Comparison of ENCODE assay signal across 8 cellular contexts in the genomic region with DNA sequence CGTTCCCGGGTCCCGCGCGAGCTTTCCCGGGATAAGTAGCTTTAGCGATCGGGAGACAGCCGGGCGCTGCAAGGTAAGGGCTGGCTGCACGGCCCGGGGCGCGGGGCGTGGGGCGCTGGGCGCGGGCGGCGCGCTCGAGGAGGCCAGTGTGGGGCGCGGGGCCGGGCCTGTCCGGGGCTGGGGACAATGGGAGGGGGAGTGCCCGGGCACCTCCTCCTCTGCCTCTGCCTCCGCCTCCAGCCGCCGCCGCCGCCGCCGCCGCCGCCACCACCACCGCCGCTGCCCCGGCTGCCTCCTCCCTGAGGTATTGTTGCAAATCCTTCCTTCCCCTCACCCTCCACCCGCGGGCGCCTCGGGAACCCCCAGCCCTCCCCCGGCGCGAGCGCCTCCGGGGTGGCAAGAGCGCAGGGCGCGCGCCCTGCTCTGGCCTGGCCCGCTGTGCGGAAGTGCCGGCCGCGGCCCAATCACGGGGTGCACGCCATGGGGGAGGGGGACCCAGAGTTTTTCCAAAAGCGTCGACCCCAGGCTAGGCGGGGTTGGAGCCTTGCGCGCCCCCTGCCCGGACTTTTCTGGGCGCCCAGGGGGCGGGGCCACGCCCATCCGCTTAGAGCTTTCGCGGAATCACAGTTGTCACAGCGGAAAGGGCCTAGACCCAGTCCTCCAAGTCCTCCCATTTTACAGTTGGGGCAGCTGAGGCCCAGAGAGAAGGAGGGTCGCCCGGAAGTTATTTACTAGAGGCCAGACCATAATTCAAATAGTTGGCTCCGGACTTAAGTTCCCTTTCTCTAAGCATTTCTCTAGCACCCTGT. TPM values are rescaled to one million over a fixed set of nuclear protein-coding genes. Genes with fewer than 3 reads are reported as not detected.
DNase-seq lines count a peak whose midpoint lies in the region; ATAC-seq and TF ChIP-seq lines count a peak whose summit lies in the region.

A gene with protein sequence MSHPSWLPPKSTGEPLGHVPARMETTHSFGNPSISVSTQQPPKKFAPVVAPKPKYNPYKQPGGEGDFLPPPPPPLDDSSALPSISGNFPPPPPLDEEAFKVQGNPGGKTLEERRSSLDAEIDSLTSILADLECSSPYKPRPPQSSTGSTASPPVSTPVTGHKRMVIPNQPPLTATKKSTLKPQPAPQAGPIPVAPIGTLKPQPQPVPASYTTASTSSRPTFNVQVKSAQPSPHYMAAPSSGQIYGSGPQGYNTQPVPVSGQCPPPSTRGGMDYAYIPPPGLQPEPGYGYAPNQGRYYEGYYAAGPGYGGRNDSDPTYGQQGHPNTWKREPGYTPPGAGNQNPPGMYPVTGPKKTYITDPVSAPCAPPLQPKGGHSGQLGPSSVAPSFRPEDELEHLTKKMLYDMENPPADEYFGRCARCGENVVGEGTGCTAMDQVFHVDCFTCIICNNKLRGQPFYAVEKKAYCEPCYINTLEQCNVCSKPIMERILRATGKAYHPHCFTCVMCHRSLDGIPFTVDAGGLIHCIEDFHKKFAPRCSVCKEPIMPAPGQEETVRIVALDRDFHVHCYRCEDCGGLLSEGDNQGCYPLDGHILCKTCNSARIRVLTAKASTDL (plus strand): TSS at position 209 of the 809 bp plus-strand sequence. CDS start 251,964 bp downstream, outside the sequence.

- no peaks in the 10 kb centered on the region for H3K36me3 ChIP-seq in uterus

- under 1% methylated on average over 74 of the region's 75 CpGs for WGBS in right cardiac atrium

- intact Hi-C loops in right cardiac atrium (cut with DNase I): loop anchor here in 3 of 4 donors (2.0 to 10.0 kb wide), 4 partner anchors 99 to 413 kb away; a partner anchor contains a TSS
- intact Hi-C loops in uterus (cut with DNase I; ENCODE audit: low total_unique reads): loop anchor here (5.0 to 10.0 kb wide), 2 partner anchors 111 to 412 kb away; no protein-coding TSS in a partner anchor

- TF ChIP-seq POLR2A in uterus (IDR thresholded peaks at IDR 0.05): peak in 1 of 2 donors; percentile 70

- peak; percentile 56 for DNase-seq in DMS153 (lab: John Stamatoyannopoulos, UW)
- peak; percentile 73 for DNase-seq in HuH-7 (ENCODE audit: low spot score)
- peak; percentile 66 to 90 (median 72) for DNase-seq in T-helper 2 cell
- DNase-seq in right cardiac atrium: peak; percentile 80 to 93 (median 92)
- DNase-seq in renal cortical epithelial cell (ENCODE audit: low read depth): no peak
- peak; percentile 71 to 75 for DNase-seq in uterus

- ATAC-seq in GM21447 (IDR thresholded peaks at IDR 0.05; ENCODE audit: unreplicated experiment): peak; percentile 74
- ATAC-seq in right cardiac atrium: peak; percentile 93

- H3K4me1 ChIP-seq in right cardiac atrium (ENCODE audit: control insufficient read depth, insufficient read depth, low read length): peaks cover 23% of the 10 kb centered on the region
- peaks cover 0 to 4% of the 10 kb centered on the region in 2 donors for H3K4me1 ChIP-seq in uterus

- H3K27me3 ChIP-seq in right cardiac atrium (ENCODE audit: control insufficient read depth, insufficient read depth) (no peaks in the 10 kb centered on the region), uterus (no peaks in the 10 kb centered on the region)

- H3K4me3 ChIP-seq in right cardiac atrium (ENCODE audit: low read length) (peak within 1 kb of the TSS; percentile 82), uterus (peak within 1 kb of the TSS; percentile 64 to 73)

- peak in 3 of 4 experiments; percentile 9 to 21 (median 10) for TF ChIP-seq CTCF in uterus (IDR thresholded peaks at IDR 0.05)

- H3K9me3 ChIP-seq in right cardiac atrium (ENCODE audit: control insufficient read depth, low read length) (no peaks in the 10 kb centered on the region), uterus (no peaks in the 10 kb centered on the region)

- peak within 1 kb of the TSS; percentile 68 for H3K27ac ChIP-seq in angular gyrus (ENCODE audit: low read depth, low read length)
- peak within 1 kb of the TSS; percentile 80 for H3K27ac ChIP-seq in right cardiac atrium (ENCODE audit: low read length)
- peak within 1 kb of the TSS; percentile 94 to 95 for H3K27ac ChIP-seq in uterus

RNA-seq across cellular contexts. Expression of the gene that starts here (rescaled TPM):
- total RNA-seq in right cardiac atrium (100 to 1,000 TPM; 141 to 205 (median 171) TPM), renal cortical epithelial cell (83.2 and 95.5 TPM in 2 replicates), uterus (1,000 to 10,000 TPM in 1 of 4 donors, 100 to 1,000 TPM in 3; 180 to 1,374 (median 712) TPM)
- 14.5 TPM for polyA plus RNA-seq in right cardiac atrium
